ENCODE assay signal across 1 cellular context in genomic region chr19:17576758-17577532, GRCh38.
A peak's percentile ranks its signal among the peaks of the same experiment; 100 is the strongest.
TF ChIP-seq lines count a peak whose summit lies in the region.

No MANE protein-coding gene starts in this region.

TF ChIP-seq in K562, 482 proteins besides CTCF, POLR2A, EP300 and RAD21 (continued from another document):
- TF ChIP-seq MAZ (CRISPR knock-in tag; conservative IDR thresholded peaks at IDR 0.05 in 1 of 2, IDR thresholded peaks at IDR 0.05 in 1 of 2) (peak in 1 of 2 experiments; percentile 55; a peak in 1 of 4 replicates), RBM22 (IDR thresholded peaks at IDR 0.05; ENCODE audit: low read depth, low read length, poor library complexity, severe bottlenecking) (peak; percentile 70), POLR2AphosphoS5 (IDR thresholded peaks at IDR 0.05; ENCODE audit: control insufficient read depth, insufficient read depth, low read depth, low read length) (peak; percentile 33; the same call in 1 of the 2 replicates), CSDE1 (IDR thresholded peaks at IDR 0.05) (no peak)
